ENCODE assay signal across 8 cellular contexts in genomic region chr3:52046186-52046913, GRCh38. TPM values are rescaled to one million over a fixed set of nuclear protein-coding genes. Genes with fewer than 3 reads are reported as not detected.
DNase-seq lines count a peak whose midpoint lies in the region; ATAC-seq, FAIRE-seq and TF ChIP-seq lines count a peak whose summit lies in the region.

No MANE protein-coding gene starts in this region.

- H3K36me3 ChIP-seq in astrocyte (ENCODE audit: insufficient read depth, low read length) (peaks cover 13% of the 10 kb centered on the region), hepatocyte (replicated peaks; ENCODE audit: insufficient read depth, low read depth) (no peaks in the 10 kb centered on the region)

- no peak for TF ChIP-seq CTCF in astrocyte (IDR thresholded peaks at IDR 0.05; ENCODE audit: insufficient read depth, low read depth, low read length)
- no peak for TF ChIP-seq CTCF in hepatocyte (IDR thresholded peaks at IDR 0.05; ENCODE audit: poor library complexity)

- no peaks in the 10 kb centered on the region for H3K9me3 Mint-ChIP-seq in astrocyte (ENCODE audit: unreplicated experiment)
- H3K9me3 Mint-ChIP-seq in activated T-cell treated with anti-CD3 and anti-CD28 coated beads, Interleukin-2, amount 50 U/mL, for 4 hours = no peaks in the 10 kb centered on the region

- peak overlapping the region; percentile 88 for H3K9ac ChIP-seq in astrocyte (ENCODE audit: low read length)

- no peaks in the 10 kb centered on the region for H3K9me3 ChIP-seq in astrocyte (ENCODE audit: insufficient read depth, low read depth, low read length)
- no peaks in the 10 kb centered on the region for H3K9me3 ChIP-seq in hepatocyte (ENCODE audit: low read depth)

- H3K4me2 ChIP-seq in astrocyte (ENCODE audit: low read length) = peak overlapping the region; percentile 77
- H3K4me2 ChIP-seq in hepatocyte = no peak overlapping the region

- H3K4me3 Mint-ChIP-seq in astrocyte (ENCODE audit: unreplicated experiment) = peak overlapping the region; percentile 34
- no peak overlapping the region for H3K4me3 Mint-ChIP-seq in activated T-cell treated with anti-CD3 and anti-CD28 coated beads, Interleukin-2, amount 50 U/mL, for 4 hours

- H2AFZ ChIP-seq in astrocyte (ENCODE audit: low read depth, low read length) (no peak overlapping the region), hepatocyte (no peak overlapping the region)

- H3K9me2 ChIP-seq in hepatocyte (replicated peaks; ENCODE audit: insufficient read depth) = no peaks in the 10 kb centered on the region

- H3K4me1 ChIP-seq in astrocyte (ENCODE audit: insufficient read depth, low read length) (peaks cover 38% of the 10 kb centered on the region), hepatocyte (ENCODE audit: insufficient read depth) (peaks cover 21% of the 10 kb centered on the region)

- H3K27me3 ChIP-seq in astrocyte (ENCODE audit: insufficient read depth, low read length) (no peaks in the 10 kb centered on the region), hepatocyte (no peaks in the 10 kb centered on the region)

- H3K36me3 Mint-ChIP-seq in astrocyte (ENCODE audit: low read depth, unreplicated experiment) = peaks cover 6% of the 10 kb centered on the region
- peaks cover 14% of the 10 kb centered on the region for H3K36me3 Mint-ChIP-seq in activated T-cell treated with anti-CD3 and anti-CD28 coated beads, Interleukin-2, amount 50 U/mL, for 4 hours (ENCODE audit: insufficient read depth)

- H3K27ac ChIP-seq in astrocyte (ENCODE audit: low read depth, low read length) (peak overlapping the region; percentile 99), hepatocyte (peak overlapping the region; percentile 31)

- peak; percentile 97 for FAIRE-seq in astrocyte (lab: Jason Lieb, UNC)

- H3K4me3 ChIP-seq in astrocyte (ENCODE audit: insufficient read depth, low read depth, low read length) = peak overlapping the region; percentile 31
- no peak overlapping the region for H3K4me3 ChIP-seq in hepatocyte

- no peaks in the 10 kb centered on the region for H3K27me3 Mint-ChIP-seq in astrocyte (ENCODE audit: low read depth, unreplicated experiment)
- no peaks in the 10 kb centered on the region for H3K27me3 Mint-ChIP-seq in activated T-cell treated with anti-CD3 and anti-CD28 coated beads, Interleukin-2, amount 50 U/mL, for 4 hours (ENCODE audit: low read depth)

- H3K79me2 ChIP-seq in astrocyte (ENCODE audit: insufficient read depth, low read length) (peaks cover 34% of the 10 kb centered on the region), hepatocyte (no peaks in the 10 kb centered on the region)

- ATAC-seq in GM18907 (IDR thresholded peaks at IDR 0.05; ENCODE audit: unreplicated experiment) = no peak
- no peak for ATAC-seq in activated T-cell treated with anti-CD3 and anti-CD28 coated beads, Interleukin-2, amount 50 U/mL, for 4 hours

- peak overlapping the region; percentile 98 for H3K27ac Mint-ChIP-seq in astrocyte (ENCODE audit: unreplicated experiment)

- DNase-seq in HK-2 (ENCODE audit: unreplicated experiment) (peak; percentile 85), astrocyte (ENCODE audit: low read depth) (peak; percentile 98), hepatocyte (ENCODE audit: low spot score) (peak; percentile 53), superior temporal gyrus (ENCODE audit: extremely low spot score) (peak; percentile 74)
- DNase-seq in activated CD4-positive, alpha-beta T cell treated with anti-CD3 and anti-CD28 coated beads for 4 hours = no peak
- no peak for DNase-seq in activated T-cell treated with anti-CD3 and anti-CD28 coated beads, Interleukin-2, amount 50 U/mL, for 4 hours
- DNase-seq in NK-92 treated with Interleukin-12 subunit alpha and Interleukin-12 subunit beta, amount 100 ng/mL, for 24 hours (lab: John Stamatoyannopoulos, UW) = no peak

- peaks cover 25% of the 10 kb centered on the region for H3K4me1 Mint-ChIP-seq in astrocyte (ENCODE audit: low read depth, unreplicated experiment)
- peaks cover 31% of the 10 kb centered on the region for H3K4me1 Mint-ChIP-seq in activated T-cell treated with anti-CD3 and anti-CD28 coated beads, Interleukin-2, amount 50 U/mL, for 4 hours (ENCODE audit: low read depth)

- H4K20me1 ChIP-seq in astrocyte (ENCODE audit: insufficient read depth, low read length) (no peaks in the 10 kb centered on the region), hepatocyte (ENCODE audit: insufficient read depth, poor library complexity, severe bottlenecking) (no peaks in the 10 kb centered on the region)

- 66% methylated on average over 12 of the region's 12 CpGs for WGBS in hepatocyte (ENCODE audit: low lambda C conversion rate, missing lambda C conversion rate)

RNA-seq across cellular contexts. Expression of gene DUSP7, which starts 10.0 kb away (rescaled TPM):
- 24.2 and 24.9 TPM in 2 replicates for total RNA-seq in astrocyte
- 13.1 and 13.8 TPM in 2 replicates for total RNA-seq in hepatocyte
- 5.9 and 6.4 TPM in 2 replicates for polyA plus RNA-seq in hepatocyte
- total RNA-seq in activated T-cell treated with anti-CD3 and anti-CD28 coated beads, Interleukin-2, amount 50 U/mL, for 4 hours = 10 to 100 TPM; 33.4 to 43.6 (median 38.1) TPM

RNA-seq across cellular contexts. Expression of gene RPL29, which starts 50.7 kb away (rescaled TPM):
- total RNA-seq in astrocyte (768 and 872 TPM in 2 replicates), hepatocyte (981 and 1,184 TPM in 2 replicates)
- polyA plus RNA-seq in hepatocyte = 786 and 812 TPM in 2 replicates
- total RNA-seq in activated T-cell treated with anti-CD3 and anti-CD28 coated beads, Interleukin-2, amount 50 U/mL, for 4 hours = 1,000 to 10,000 TPM; 1,732 to 1,841 (median 1,813) TPM

Comparison
In these comparisons a context has a peak if more than half of its experiments do, and no peak if none do; other contexts are left out.
1. DNase-seq: peak in HK-2 (single experiment), astrocyte (single experiment), hepatocyte (single experiment) and superior temporal gyrus (single experiment); none in activated CD4-positive, alpha-beta T cell treated with anti-CD3 and anti-CD28 coated beads for 4 hours (0 of 2), activated T-cell treated with anti-CD3 and anti-CD28 coated beads, Interleukin-2, amount 50 U/mL, for 4 hours (single experiment) and NK-92 treated with Interleukin-12 subunit alpha and Interleukin-12 subunit beta, amount 100 ng/mL, for 24 hours (single experiment).